14 cellular contexts compared by ENCODE assay signal in the genomic region with DNA sequence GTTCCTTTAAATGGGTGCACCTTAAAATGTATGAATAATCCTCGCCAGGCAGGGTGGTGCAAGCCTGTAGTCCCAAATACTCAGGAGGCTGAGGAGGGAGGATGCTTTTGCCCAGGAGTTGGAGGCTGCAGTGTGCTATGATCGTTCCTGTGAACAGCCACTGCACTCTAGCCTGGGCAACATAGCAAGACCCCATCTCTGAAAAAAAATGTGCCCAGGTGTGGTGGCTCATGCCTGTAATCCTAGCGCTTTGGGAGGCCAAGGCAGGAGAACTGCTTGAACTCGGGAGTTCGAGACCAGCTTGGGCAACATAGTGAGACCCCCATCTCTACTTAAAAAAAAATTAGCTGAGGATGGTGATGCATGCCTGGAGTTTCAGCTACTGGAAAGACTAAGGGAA. TPM values are rescaled to one million over a fixed set of nuclear protein-coding genes. Genes with fewer than 3 reads are reported as not detected.
DNase-seq lines count a peak whose midpoint lies in the region; ATAC-seq and TF ChIP-seq lines count a peak whose summit lies in the region.
"Had no signal": no experiment of that assay in that cellular context is flagged by ENCODE, and none has a peak within 500 bp of the region (broad histone marks: within the 10 kb centered on the region; RNA-seq: fewer than 3 reads in every experiment).

No MANE protein-coding gene starts in this region.

- ATAC-seq in GM23338 (no peak), GM21381 (IDR thresholded peaks at IDR 0.05; ENCODE audit: unreplicated experiment) (no peak), GM19035 (IDR thresholded peaks at IDR 0.05; ENCODE audit: unreplicated experiment) (no peak)
- ATAC-seq in naive thymus-derived CD4-positive, alpha-beta T cell = no peak
- ATAC-seq: Right ventricle myocardium inferior had no signal

- H3K4me1 Mint-ChIP-seq in GM23338 = peaks cover 8% of the 10 kb centered on the region
- peaks cover 13 to 33% (median 19%) of the 10 kb centered on the region in 7 donors for H3K4me1 Mint-ChIP-seq in naive thymus-derived CD4-positive, alpha-beta T cell

- TF ChIP-seq POLR2A in adrenal gland (IDR thresholded peaks at IDR 0.05) = no peak

- no peaks in the 10 kb centered on the region for H3K36me3 ChIP-seq in BLaER1 treated with 17β-estradiol and CSF1 and Interleukin-3, amounts not matched to agents 10 nM and 100 nM
- no peaks in the 10 kb centered on the region for H3K36me3 ChIP-seq in GM23338 (ENCODE audit: insufficient read depth)
- no peaks in the 10 kb centered on the region for H3K36me3 ChIP-seq in adrenal gland (replicated peaks in 1 of 2)
- H3K36me3 ChIP-seq in naive thymus-derived CD4-positive, alpha-beta T cell (ENCODE audit: control insufficient read depth in 2 of 3, insufficient read depth in 3 of 3, low read length in 3 of 3) = no peaks in the 10 kb centered on the region

- no peak overlapping the region for H3K9ac ChIP-seq in BLaER1 treated with 17β-estradiol and CSF1 and Interleukin-3, amounts not matched to agents 10 nM and 100 nM
- H3K9ac ChIP-seq: parathyroid adenoma had no signal

- 0 out of 2 replicates have a peak, but pooled peaks cover 2% of the 10 kb centered on the region for H3F3A ChIP-seq in GM23338 (replicated peaks; ENCODE audit: low read depth)

- H3K4me1 ChIP-seq in BLaER1 treated with 17β-estradiol and CSF1 and Interleukin-3, amounts not matched to agents 10 nM and 100 nM = peaks cover 15 to 41% (median 31%) of the 10 kb centered on the region in 10 experiments; a peak in 19 of 20 replicates
- peaks cover 6% of the 10 kb centered on the region for H3K4me1 ChIP-seq in GM23338 (ENCODE audit: insufficient read depth)
- peaks cover 41 to 63% of the 10 kb centered on the region in 2 donors for H3K4me1 ChIP-seq in adrenal gland (replicated peaks in 1 of 2)
- peaks cover 5 to 10% of the 10 kb centered on the region in 2 donors for H3K4me1 ChIP-seq in naive thymus-derived CD4-positive, alpha-beta T cell (ENCODE audit: control insufficient read depth in 2 of 2, insufficient read depth in 2 of 2, low read length in 2 of 2)

- 61 to 81% (median 80%) methylated on average over 5 of the region's 5 CpGs for WGBS in adrenal gland, 4 donors

- peaks cover 5% of the 10 kb centered on the region for H3K27me3 Mint-ChIP-seq in GM23338 (ENCODE audit: insufficient read depth, low read depth, poor library complexity)
- H3K27me3 Mint-ChIP-seq in naive thymus-derived CD4-positive, alpha-beta T cell = peaks cover 0 to 15% (median 0%) of the 10 kb centered on the region in 5 donors

- H3K4me2 ChIP-seq in BLaER1 treated with 17β-estradiol and CSF1 and Interleukin-3, amounts not matched to agents 10 nM and 100 nM = peak overlapping the region in 9 of 11 experiments; percentile 86 to 99 (median 96); a peak in 12 of 22 replicates
- H3K4me2 ChIP-seq in GM23338 = no peak overlapping the region
- H3K4me2 ChIP-seq: smooth muscle cell had no signal

- no peak for DNase-seq in GM23338 (ENCODE audit: low spot score)
- peak in 2 of 7 donors; percentile 12 to 41 for DNase-seq in adrenal gland
- DNase-seq in naive thymus-derived CD4-positive, alpha-beta T cell = no peak
- DNase-seq in NCI-H524 treated with DMSO at 0.1 percent for 48 hours (lab: John Stamatoyannopoulos, UW) = no peak
- DNase-seq in stimulated activated naive CD4-positive, alpha-beta T cell (lab: John Stamatoyannopoulos, UW) = no peak
- DNase-seq: activated CD8-positive, alpha-beta memory T cell treated with anti-CD3 and anti-CD28 coated beads for 24 hours; midbrain; stimulated activated naive CD4-positive, alpha-beta T cell treated with Interleukin-2 at 50 U/mL for 16 hours had no signal

- no peak overlapping the region for H2AFZ ChIP-seq in GM23338
- H2AFZ ChIP-seq: parathyroid adenoma had no signal

- POLR2A ChIA-PET in naive thymus-derived CD4-positive, alpha-beta T cell (lab: Charles Lee) = interaction anchor here (1.2 kb wide), 1 partner anchor 298 kb away, joined by 3 read pairs; no protein-coding TSS in a partner anchor

- TF ChIP-seq CTCF in GM23338 (conservative IDR thresholded peaks at IDR 0.05; ENCODE audit: low read depth in 2 of 2) (no peak), adrenal gland (IDR thresholded peaks at IDR 0.05) (no peak)

- H3K36me3 Mint-ChIP-seq in GM23338 (ENCODE audit: low read depth) = no peaks in the 10 kb centered on the region
- peaks cover 0 to 5% (median 0%) of the 10 kb centered on the region in 5 donors for H3K36me3 Mint-ChIP-seq in naive thymus-derived CD4-positive, alpha-beta T cell

- H3K9me3 Mint-ChIP-seq in GM23338 = no peaks in the 10 kb centered on the region
- no peaks in the 10 kb centered on the region for H3K9me3 Mint-ChIP-seq in naive thymus-derived CD4-positive, alpha-beta T cell

- CTCF ChIA-PET in naive thymus-derived CD4-positive, alpha-beta T cell (lab: Charles Lee) = interaction anchor here (0.6 to 1.4 kb wide), 2 partner anchors 44 to 581 kb away, joined by 3 to 4 read pairs; no protein-coding TSS in a partner anchor

- H3K79me2 ChIP-seq in GM23338 (replicated peaks; ENCODE audit: insufficient read depth) = peaks cover 15% of the 10 kb centered on the region; the same call in 1 of the 2 replicates

- no peak overlapping the region for H3K27ac ChIP-seq in BLaER1 treated with 17β-estradiol and CSF1 and Interleukin-3, amounts not matched to agents 10 nM and 100 nM
- no peak overlapping the region for H3K27ac ChIP-seq in GM23338 (ENCODE audit: low read depth)
- H3K27ac ChIP-seq in adrenal gland = peak overlapping the region in 4 of 5 donors; percentile 19 to 95 (median 79)
- H3K27ac ChIP-seq in naive thymus-derived CD4-positive, alpha-beta T cell (ENCODE audit: low read depth, low read length) = no peak overlapping the region

- H4K20me1 ChIP-seq in BLaER1 treated with 17β-estradiol and CSF1 and Interleukin-3, amounts not matched to agents 10 nM and 100 nM = no peaks in the 10 kb centered on the region; a peak in 1 of 22 replicates
- no peaks in the 10 kb centered on the region; the same call in 1 of the 2 replicates for H4K20me1 ChIP-seq in GM23338 (replicated peaks; ENCODE audit: insufficient read depth)

- no peak overlapping the region for H3K27ac Mint-ChIP-seq in GM23338
- H3K27ac Mint-ChIP-seq in naive thymus-derived CD4-positive, alpha-beta T cell = no peak overlapping the region

- intact Hi-C loops in adrenal gland (cut with DNase I) = no loop called here
- intact Hi-C loops in naive thymus-derived CD4-positive, alpha-beta T cell (cut with micrococcal nuclease) = no loop called here

- peak overlapping the region; percentile 92; the same call in 1 of the 3 replicates for H3K4me3 Mint-ChIP-seq in GM23338
- H3K4me3 Mint-ChIP-seq in naive thymus-derived CD4-positive, alpha-beta T cell = peak overlapping the region in 9 of 10 donors; percentile 21 to 97 (median 89)

- H3K9me2 ChIP-seq in GM23338 (ENCODE audit: insufficient read depth) = no peaks in the 10 kb centered on the region

- H3K27me3 ChIP-seq in BLaER1 treated with 17β-estradiol and CSF1 and Interleukin-3, amounts not matched to agents 10 nM and 100 nM = peaks cover 13 to 28% (median 20%) of the 10 kb centered on the region in 11 experiments
- H3K27me3 ChIP-seq in GM23338 (ENCODE audit: insufficient read depth) = no peaks in the 10 kb centered on the region
- no peaks in the 10 kb centered on the region for H3K27me3 ChIP-seq in adrenal gland
- H3K27me3 ChIP-seq in naive thymus-derived CD4-positive, alpha-beta T cell (ENCODE audit: control insufficient read depth in 2 of 2, insufficient read depth in 2 of 2, low read length in 2 of 2) = no peaks in the 10 kb centered on the region

- H3K9me3 ChIP-seq in BLaER1 treated with 17β-estradiol and CSF1 and Interleukin-3, amounts not matched to agents 10 nM and 100 nM (replicated peaks in 1 of 11) = no peaks in the 10 kb centered on the region
- no peaks in the 10 kb centered on the region for H3K9me3 ChIP-seq in adrenal gland (replicated peaks in 1 of 3)
- H3K9me3 ChIP-seq in naive thymus-derived CD4-positive, alpha-beta T cell (ENCODE audit: control insufficient read depth in 2 of 3, low read length in 3 of 3) = no peaks in the 10 kb centered on the region

- no peak overlapping the region; a peak in 1 of 20 replicates for H3K4me3 ChIP-seq in BLaER1 treated with 17β-estradiol and CSF1 and Interleukin-3, amounts not matched to agents 10 nM and 100 nM
- H3K4me3 ChIP-seq in GM23338 (peak overlapping the region; percentile 73; the same call in 1 of the 2 replicates), adrenal gland (peak overlapping the region in 1 of 4 donors; percentile 68)
- H3K4me3 ChIP-seq in naive thymus-derived CD4-positive, alpha-beta T cell (ENCODE audit: low read length) = no peak overlapping the region

TF ChIP-seq in GM23338, 12 proteins besides CTCF, POLR2A, EP300 and RAD21 (continues in another document):
- TF ChIP-seq EZH2phosphoT487 (IDR thresholded peaks at IDR 0.05; ENCODE audit: unreplicated experiment) (no peak), ZNF331 (CRISPR knock-in tag; IDR thresholded peaks at IDR 0.05; ENCODE audit: low read depth) (no peak), JUNB (IDR thresholded peaks at IDR 0.05; ENCODE audit: unreplicated experiment) (no peak), EZH2 (IDR thresholded peaks at IDR 0.05; ENCODE audit: low read depth, unreplicated experiment) (no peak), ZNF114 (CRISPR knock-in tag; IDR thresholded peaks at IDR 0.05) (no peak), CREB1 (CRISPR knock-in tag; IDR thresholded peaks at IDR 0.05; ENCODE audit: low read depth) (no peak), NANOG (IDR thresholded peaks at IDR 0.05; ENCODE audit: borderline replicate concordance) (no peak)

RNA-seq across cellular contexts. Expression of gene ACACB, which starts 39.6 kb away (rescaled TPM):
- 14.5 and 15.4 TPM in 2 replicates for total RNA-seq in GM23338 (2014; rRNA removed; shearing (Covaris generic))
- polyA plus RNA-seq in GM23338 (2016; fragmentation: Nextera tagmentation; extraction: Ambion mirVana) (5.2 and 6.2 TPM in 2 replicates), adrenal gland (10 to 100 TPM; 35.5 to 87.0 (median 47.5) TPM)
- 100 to 1,000 TPM in 2 of 8 donors, 10 to 100 TPM in 6; 41.1 to 143 (median 74.0) TPM for total RNA-seq in adrenal gland
- total RNA-seq in naive thymus-derived CD4-positive, alpha-beta T cell = 10 to 100 TPM in 4 of 5 experiments, 1 to 10 TPM in 1; 8.8 to 58.3 (median 40.8) TPM
- 1 to 10 TPM; 3.8 to 4.5 TPM for polyA plus RNA-seq in naive thymus-derived CD4-positive, alpha-beta T cell

RNA-seq across cellular contexts. Expression of gene UNG, which starts 58.6 kb away (rescaled TPM):
- 209 and 278 TPM in 2 replicates for total RNA-seq in GM23338 (2014; rRNA removed; shearing (Covaris generic))
- polyA plus RNA-seq in GM23338 (2016; fragmentation: Nextera tagmentation; extraction: Ambion mirVana) (90.5 and 94.2 TPM in 2 replicates), adrenal gland (10 to 100 TPM; 52.5 to 74.2 (median 68.7) TPM)
- 100 to 1,000 TPM in 3 of 8 donors, 10 to 100 TPM in 5; 55.9 to 135 (median 84.0) TPM for total RNA-seq in adrenal gland
- total RNA-seq in naive thymus-derived CD4-positive, alpha-beta T cell = 10 to 100 TPM in 3 of 5 experiments, 1 to 10 TPM in 2; 7.7 to 54.8 (median 13.6) TPM
- polyA plus RNA-seq in naive thymus-derived CD4-positive, alpha-beta T cell = 10 to 100 TPM; 21.9 to 34.7 TPM

Comparison
In these comparisons a context has a peak if more than half of its experiments do, and no peak if none do; other contexts are left out.
1. H3K27ac ChIP-seq: peak in adrenal gland (4 of 5); none in BLaER1 treated with 17β-estradiol and CSF1 and Interleukin-3, amounts not matched to agents 10 nM and 100 nM (0 of 11), GM23338 (single experiment) and naive thymus-derived CD4-positive, alpha-beta T cell (single experiment).